Comparison of ENCODE assay signal across 23 cellular contexts in genomic region chr4:166481014-166481507, GRCh38.
A peak's percentile ranks its signal among the peaks of the same experiment; 100 is the strongest.
DNase-seq lines count a peak whose midpoint lies in the region; ATAC-seq, FAIRE-seq and TF ChIP-seq lines count a peak whose summit lies in the region.
"Had no signal": no experiment of that assay in that cellular context is flagged by ENCODE, and none has a peak within 500 bp of the region (broad histone marks: within the 10 kb centered on the region; RNA-seq: fewer than 3 reads in every experiment).

No MANE protein-coding gene starts in this region.

- POLR2A ChIA-PET in HepG2 (lab: Yijun Ruan, JAX) = interaction anchor here (0.6 kb wide), 1 partner anchor 126 kb away, joined by 3 read pairs; no protein-coding TSS in a partner anchor

- dilution Hi-C loops in mammary epithelial cell (cut with HindIII; ENCODE audit: low sequenced_read_pairs) = no loop called here

- H3K9ac ChIP-seq in mammary epithelial cell (ENCODE audit: insufficient read depth, low read length) (no peak overlapping the region), HepG2 (ENCODE audit: insufficient read depth, low read depth, low read length) (no peak overlapping the region)

- in situ Hi-C loops in mammary epithelial cell (cut with MboI; ENCODE audit: low sequenced_read_pairs in 2 of 2) = no loop called here
- in situ Hi-C loops in HepG2 (cut with HindIII; ENCODE audit: extremely low pct_ligation_motif_present, low pct_unique_long_range_greater_than_20kb) = no loop called here

- H3K79me2 ChIP-seq in mammary epithelial cell (ENCODE audit: insufficient read depth, low read length) = no peaks in the 10 kb centered on the region
- no peaks in the 10 kb centered on the region for H3K79me2 ChIP-seq in HepG2 (ENCODE audit: insufficient read depth, low read length)

- CTCF ChIA-PET in mammary epithelial cell (lab: Charles Lee; ENCODE audit: low non-redundant PET) (no interaction called here), HepG2 (lab: Yijun Ruan, JAX; ENCODE audit: low intra/inter-chr PET ratio, low total read pairs) (no interaction called here)

- DNase-seq in mammary epithelial cell (no peak), breast epithelium (ENCODE audit: low spot score in 2 of 2) (no peak), OCI-M1 (lab: John Stamatoyannopoulos, UW) (peak; percentile 27), islet precursor cell (peak; percentile 71), NCI-H1930 (lab: John Stamatoyannopoulos, UW) (no peak), HepG2 (ENCODE audit: low spot score) (no peak), NCI-H526 treated with DMSO at 0.1 percent for 48 hours (lab: John Stamatoyannopoulos, UW) (no peak), NCI-H446 (lab: John Stamatoyannopoulos, UW) (no peak)
- DNase-seq: 8988T; CD4-positive, alpha-beta memory T cell; DMS79; GDM1; H7; NCI-H1417; NCI-H187 treated with DMSO at 0.1 percent for 48 hours; NCI-H446 treated with DMSO at 0.1 percent for 48 hours; NCI-H774; Peyer's patch; SHP77; T-helper 2 cell had no signal

- no peaks in the 10 kb centered on the region for H4K20me1 ChIP-seq in mammary epithelial cell (ENCODE audit: insufficient read depth, low read length)
- no peaks in the 10 kb centered on the region for H4K20me1 ChIP-seq in HepG2 (ENCODE audit: insufficient read depth, low read length)

- no peaks in the 10 kb centered on the region for H3K36me3 ChIP-seq in mammary epithelial cell (ENCODE audit: insufficient read depth, low read length)
- H3K36me3 ChIP-seq in breast epithelium = no peaks in the 10 kb centered on the region
- no peaks in the 10 kb centered on the region for H3K36me3 ChIP-seq in HepG2 (replicated peaks in 1 of 2; ENCODE audit: control insufficient read depth in 1 of 2, insufficient read depth in 2 of 2, low read length in 2 of 2)
- H3K36me3 ChIP-seq: Peyer's patch had no signal

- TF ChIP-seq CTCF in mammary epithelial cell (conservative IDR thresholded peaks at IDR 0.05 in 1 of 2, IDR thresholded peaks at IDR 0.05 in 1 of 2; ENCODE audit: extremely low read depth in 1 of 2, insufficient read depth in 1 of 2, low read depth in 1 of 2, low read length in 2 of 2) (no peak), breast epithelium (IDR thresholded peaks at IDR 0.05) (no peak), HepG2 (CRISPR knock-in tag; IDR thresholded peaks at IDR 0.05) (no peak)

- H3K4me3 ChIP-seq in mammary epithelial cell (replicated peaks in 1 of 3; ENCODE audit: insufficient read depth in 1 of 3, low read depth in 2 of 3, low read length in 3 of 3) (no peak overlapping the region), breast epithelium (no peak overlapping the region), HepG2 (replicated peaks in 1 of 3; ENCODE audit: insufficient read depth in 1 of 3, low read depth in 2 of 3, low read length in 3 of 3) (no peak overlapping the region)
- H3K4me3 ChIP-seq: K562, Peyer's patch had no signal

- no TSS peak for BruUV-seq in mammary epithelial cell (replicated peaks; lab: Mats Ljungman, UMichigan)
- BruUV-seq in HepG2 (replicated peaks; lab: Mats Ljungman, UMichigan) = no TSS peak

- no peaks in the 10 kb centered on the region for H3K9me3 ChIP-seq in mammary epithelial cell (replicated peaks; ENCODE audit: insufficient read depth, low read length)
- H3K9me3 ChIP-seq in breast epithelium = no peaks in the 10 kb centered on the region
- H3K9me3 ChIP-seq in HepG2 (ENCODE audit: low read length) = no peaks in the 10 kb centered on the region
- H3K9me3 ChIP-seq: Peyer's patch had no signal

- H3K4me1 ChIP-seq in mammary epithelial cell (ENCODE audit: insufficient read depth, low read length) = no peaks in the 10 kb centered on the region
- no peaks in the 10 kb centered on the region for H3K4me1 ChIP-seq in breast epithelium
- no peaks in the 10 kb centered on the region for H3K4me1 ChIP-seq in HepG2 (ENCODE audit: insufficient read depth, low read length)
- H3K4me1 ChIP-seq: Peyer's patch had no signal

- H3K27me3 ChIP-seq in mammary epithelial cell (ENCODE audit: insufficient read depth, low read length) (no peaks in the 10 kb centered on the region), breast epithelium (no peaks in the 10 kb centered on the region), HepG2 (ENCODE audit: control insufficient read depth in 1 of 2, insufficient read depth in 2 of 2, low read length in 2 of 2) (no peaks in the 10 kb centered on the region)
- H3K27me3 ChIP-seq: Peyer's patch had no signal

- no peak for TF ChIP-seq RAD21 in HepG2 (CRISPR knock-in tag; IDR thresholded peaks at IDR 0.05)

- no peak for TF ChIP-seq EP300 in HepG2 (IDR thresholded peaks at IDR 0.05; ENCODE audit: low read depth in 2 of 2, low read length in 2 of 2)
- no peak for TF ChIP-seq EP300 in HepG2 (CRISPR knock-in tag; IDR thresholded peaks at IDR 0.05; ENCODE audit: borderline replicate concordance)

- no peak for TF ChIP-seq POLR2A in breast epithelium (IDR thresholded peaks at IDR 0.05)
- TF ChIP-seq POLR2A in HepG2 (IDR thresholded peaks at IDR 0.05; ENCODE audit: insufficient read depth in 1 of 2, low read depth in 2 of 2, low read length in 2 of 2) = no peak

- FAIRE-seq in HepG2 (lab: Jason Lieb, UNC) = no peak
- FAIRE-seq: D721Med, GM12892, K562 had no signal

- ATAC-seq in HepG2 = no peak
- ATAC-seq: K562 had no signal

- no peak overlapping the region for H3K27ac ChIP-seq in mammary epithelial cell (ENCODE audit: insufficient read depth, low read depth, low read length)
- no peak overlapping the region for H3K27ac ChIP-seq in breast epithelium
- H3K27ac ChIP-seq in HepG2 (ENCODE audit: extremely low read length, insufficient read depth, low read length) = no peak overlapping the region
- H3K27ac ChIP-seq: Peyer's patch had no signal

- 50% methylated on average over 2 of the region's 2 CpGs for WGBS in mammary epithelial cell (ENCODE audit: low coverage, missing lambda C conversion rate)
- WGBS in HepG2 (ENCODE audit: low lambda C conversion rate) = 4% methylated on average over 2 of the region's 2 CpGs

- peak overlapping the region; percentile 53 for H2AFZ ChIP-seq in mammary epithelial cell (ENCODE audit: low read depth, low read length)
- H2AFZ ChIP-seq in HepG2 (ENCODE audit: low read length) = no peak overlapping the region

- no peak overlapping the region for H3K4me2 ChIP-seq in mammary epithelial cell (ENCODE audit: insufficient read depth, low read depth, low read length)
- no peak overlapping the region for H3K4me2 ChIP-seq in HepG2 (ENCODE audit: low read depth, low read length)

- intact Hi-C loops in mammary epithelial cell (cut with micrococcal nuclease) (no loop called here), breast epithelium (cut with DNase I; ENCODE audit: low total_unique reads) (no loop called here), HepG2 (cut with micrococcal nuclease; ENCODE audit: unreplicated experiment) (no loop called here)

TF ChIP-seq in HepG2, 621 proteins besides CTCF, POLR2A, EP300 and RAD21:
- TF ChIP-seq FUBP1 (CRISPR knock-in tag; IDR thresholded peaks at IDR 0.05; ENCODE audit: borderline replicate concordance) (no peak), HES4 (CRISPR knock-in tag; IDR thresholded peaks at IDR 0.05; ENCODE audit: borderline replicate concordance) (no peak), KLF6 (CRISPR knock-in tag; IDR thresholded peaks at IDR 0.05) (no peak)

Comparison
In these comparisons a context has a peak if more than half of its experiments do, and no peak if none do; other contexts are left out.
1. DNase-seq: peak in OCI-M1 (single experiment) and islet precursor cell (single experiment); none in mammary epithelial cell (single experiment), breast epithelium (0 of 2), NCI-H1930 (0 of 2), HepG2 (single experiment), NCI-H526 treated with DMSO at 0.1 percent for 48 hours (single experiment) and NCI-H446 (0 of 2).